Comparison of ENCODE assay signal across 20 cellular contexts in the genomic region with DNA sequence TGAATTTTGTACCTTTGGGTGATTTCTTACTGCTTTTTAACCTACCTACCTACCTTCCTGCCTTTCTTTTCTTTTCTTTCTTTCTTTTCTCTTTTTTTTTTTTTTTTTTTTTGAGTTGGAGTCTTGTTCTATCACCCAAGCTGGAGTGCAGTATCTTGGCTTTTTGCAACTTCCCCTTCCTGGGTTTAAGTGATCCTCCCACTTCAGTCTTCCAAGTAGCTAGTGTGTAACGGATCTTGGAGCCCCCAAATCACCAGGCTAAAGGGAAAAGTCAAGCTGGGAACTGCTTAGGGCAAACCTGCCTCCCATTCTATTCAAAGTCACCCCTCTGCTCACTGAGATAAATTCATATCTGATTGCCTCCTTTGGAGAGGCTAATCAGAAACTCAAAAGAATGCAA.
"Had no signal": no experiment of that assay in that cellular context is flagged by ENCODE, and none has a peak within 500 bp of the region (broad histone marks: within the 10 kb centered on the region; RNA-seq: fewer than 3 reads in every experiment).

No MANE protein-coding gene starts in this region.

- DNase-seq: effector memory CD4-positive, alpha-beta T cell; gastrocnemius medialis; heart right ventricle; hypothalamus; kidney glomerular epithelial cell; mucosa of descending colon; natural killer cell; ovary; sigmoid colon; stimulated activated CD4-positive, alpha-beta T cell treated with anti-CD3 and anti-CD28 coated beads, Interleukin-2, amount 100 ng/mL, for 24 hours; stimulated activated CD4-positive, alpha-beta T cell treated with anti-CD3 and anti-CD28 coated beads, Interleukin-4, amount 100 ng/mL, for 4 hours; stimulated activated naive B cell treated with anti-CD40 and anti-IgM and Interleukin-4, amounts not matched to agents 10 μg/mL and 1 μg/mL and 100 μg/mL, for 72 hours; stimulated activated naive CD8-positive, alpha-beta T cell treated with anti-CD3 and anti-CD28 coated beads, Interleukin-15, amount 100 ng/mL, for 72 hours; testis; upper lobe of right lung had no signal

- ATAC-seq: gastrocnemius medialis; heart right ventricle; mucosa of descending colon; natural killer cell; stimulated activated naive B cell treated with anti-CD40 and anti-IgM and Interleukin-4, amounts not matched to agents 10 μg/mL and 1 μg/mL and 100 μg/mL, for 72 hours; stimulated activated naive CD8-positive, alpha-beta T cell treated with anti-CD3 and anti-CD28 coated beads, Interleukin-15, amount 100 ng/mL, for 72 hours; upper lobe of right lung had no signal

- H3K4me3 ChIP-seq: esophagus muscularis mucosa, gastrocnemius medialis, heart right ventricle, mucosa of descending colon, ovary, right atrium auricular region, sigmoid colon, skin epidermis, testis, tibial nerve, upper lobe of right lung, vagina had no signal
